Comparison of ENCODE assay signal across 29 cellular contexts in genomic region chr6:73252703-73253102, GRCh38. TPM values are rescaled to one million over a fixed set of nuclear protein-coding genes. Genes with fewer than 3 reads are reported as not detected.
"Had no signal": no experiment of that assay in that cellular context is flagged by ENCODE, and none has a peak within 500 bp of the region (broad histone marks: within the 10 kb centered on the region; RNA-seq: fewer than 3 reads in every experiment).

No MANE protein-coding gene starts in this region.

- H3K9me3 ChIP-seq: stomach, suprapubic skin, testis, thoracic aorta, thyroid gland, tibial artery, tibial nerve, transverse colon, upper lobe of left lung, upper lobe of right lung, uterus, vagina had no signal

- FAIRE-seq: urothelium cell line had no signal

- H3K27me3 ChIP-seq: stomach, suprapubic skin, testis, thyroid gland, tibial artery, tibial nerve, transverse colon, upper lobe of left lung, upper lobe of right lung, uterus, vagina had no signal

- DNase-seq: stimulated activated CD4-positive, alpha-beta T cell treated with anti-CD3 and anti-CD28 coated beads, Interleukin-2, amount 100 ng/mL, for 48 hours; stimulated activated CD4-positive, alpha-beta T cell treated with anti-CD3 and anti-CD28 coated beads, Interleukin-4, amount 100 ng/mL, for 1 hour; stimulated activated CD4-positive, alpha-beta T cell treated with anti-CD3 and anti-CD28 coated beads, Interleukin-4, amount 100 ng/mL, for 4 hours; stimulated activated CD8-positive, alpha-beta memory T cell treated with anti-CD3 and anti-CD28 coated beads, Interleukin-4, amount 100 ng/mL, for 48 hours; stimulated activated naive B cell treated with anti-CD40 and anti-IgM and Interleukin-4, amounts not matched to agents 10 μg/mL and 1 μg/mL and 100 μg/mL, for 72 hours; stimulated activated naive CD4-positive, alpha-beta T cell; stimulated activated naive CD4-positive, alpha-beta T cell treated with Interleukin-2 at 50 U/mL for 16 hours; stimulated activated naive CD8-positive, alpha-beta T cell treated with anti-CD3 and anti-CD28 coated beads, Interleukin-15, amount 100 ng/mL, for 72 hours; stimulated activated naive CD8-positive, alpha-beta T cell treated with anti-CD3 and anti-CD28 coated beads, Interleukin-15, Interleukin-2, amounts not matched to agents 100 U/mL and 50 U/mL, for 24 hours; stomach; substantia nigra; testis; thyroid gland; tibial artery; transverse colon; trophoblast cell; upper lobe of left lung; upper lobe of right lung; uterus had no signal

- H3K4me1 ChIP-seq: stomach, suprapubic skin, testis, thyroid gland, tibial artery, tibial nerve, transverse colon, upper lobe of left lung, upper lobe of right lung, uterus, vagina had no signal

- H3K4me3 ChIP-seq: stomach, suprapubic skin, testis, thoracic aorta, thyroid gland, tibial artery, tibial nerve, transverse colon, upper lobe of left lung, upper lobe of right lung, uterus, vagina had no signal

- H3K36me3 ChIP-seq: stomach, suprapubic skin, thoracic aorta, thyroid gland, tibial artery, tibial nerve, transverse colon, upper lobe of left lung, upper lobe of right lung, uterus, vagina had no signal

- ATAC-seq: stimulated activated effector memory CD8-positive, alpha-beta T cell treated with anti-CD3 and anti-CD28 coated beads, Interleukin-12 subunit alpha, Interleukin-12 subunit beta, amount 100 ng/mL, for 72 hours; stimulated activated memory B cell treated with anti-CD40 and anti-IgM and Interleukin-4, amounts not matched to agents 10 μg/mL and 1 μg/mL and 100 μg/mL, for 72 hours; stimulated activated naive B cell treated with anti-CD40 and anti-IgM and Interleukin-4, amounts not matched to agents 10 μg/mL and 1 μg/mL and 100 μg/mL, for 72 hours; stimulated activated naive CD8-positive, alpha-beta T cell treated with anti-CD3 and anti-CD28 coated beads, Interleukin-15, amount 100 ng/mL, for 72 hours; stimulated activated naive CD8-positive, alpha-beta T cell treated with anti-CD3 and anti-CD28 coated beads, Interleukin-15, Interleukin-2, amounts not matched to agents 100 U/mL and 50 U/mL, for 24 hours; upper lobe of right lung had no signal

- H3K27ac ChIP-seq: stomach, suprapubic skin, testis, thoracic aorta, thyroid gland, tibial artery, tibial nerve, transverse colon, upper lobe of left lung, upper lobe of right lung, uterus, vagina had no signal

RNA-seq across cellular contexts. Expression of gene KHDC1, which starts 10.3 kb away (rescaled TPM):
- total RNA-seq: suprapubic skin had no signal

RNA-seq across cellular contexts. Expression of gene KHDC1L, which starts 27.4 kb away (rescaled TPM):
- total RNA-seq: stomach, subcutaneous adipose tissue, suprapubic skin, thoracic aorta, thyroid gland, transverse colon, upper lobe of left lung, upper lobe of right lung, ureter, urinary bladder, vagina had no signal
- polyA plus RNA-seq: urinary bladder had no signal
